Comparison of ENCODE assay signal across 29 cellular contexts in genomic region chr1:4309676-4310320, GRCh38.
DNase-seq lines count a peak whose midpoint lies in the region; FAIRE-seq and TF ChIP-seq lines count a peak whose summit lies in the region.
"Had no signal": no experiment of that assay in that cellular context is flagged by ENCODE, and none has a peak within 500 bp of the region (broad histone marks: within the 10 kb centered on the region; RNA-seq: fewer than 3 reads in every experiment).

No MANE protein-coding gene starts in this region.

- peak overlapping the region; percentile 60 for H2AK5ac ChIP-seq in neuronal stem cell (ENCODE audit: low read depth, low read length)

- WGBS in neuronal stem cell (ENCODE audit: extremely low coverage in 2 of 2, insufficient read length in 2 of 2, insufficient replicate concordance in 1 of 2), 2 donors = no CpG with 5 or more reads among the region's 9 CpGs
- 44 to 54% methylated on average over 2 to 5 of the region's 9 CpGs for WGBS in esophagus squamous epithelium, 2 donors
- 84% methylated on average over 8 of the region's 9 CpGs for WGBS in hepatocyte (ENCODE audit: low lambda C conversion rate, missing lambda C conversion rate)

- H3K18ac ChIP-seq in neuronal stem cell (ENCODE audit: low read length) = no peak overlapping the region

- H3K9ac ChIP-seq in BLaER1 (no peak overlapping the region), OCI-LY1 (ENCODE audit: low read length) (no peak overlapping the region; the same call in 1 of the 2 replicates), neuronal stem cell (ENCODE audit: low read depth, low read length, poor library complexity) (no peak overlapping the region)

- H3K4me3 ChIP-seq in BLaER1 (peak overlapping the region; percentile 11; the same call in 1 of the 2 replicates), OCI-LY1 (ENCODE audit: low read depth, low read length, poor library complexity, severe bottlenecking) (no peak overlapping the region), neuronal stem cell (ENCODE audit: low read length in 2 of 2) (peak overlapping the region in 1 of 2 donors; percentile 29), esophagus squamous epithelium (no peak overlapping the region), hepatocyte (no peak overlapping the region)
- H3K4me3 ChIP-seq: breast epithelium, left lung, right atrium auricular region had no signal

- no peak for FAIRE-seq in GM18507 (lab: Jason Lieb, UNC)
- FAIRE-seq: G401.6, H54, small intestine, urothelium cell line had no signal

- peaks cover 29% of the 10 kb centered on the region for H3K4me1 ChIP-seq in BLaER1
- H3K4me1 ChIP-seq in OCI-LY1 (ENCODE audit: insufficient read depth, low read length, severe bottlenecking) = peaks cover 40% of the 10 kb centered on the region
- no peaks in the 10 kb centered on the region for H3K4me1 ChIP-seq in neuronal stem cell (ENCODE audit: control insufficient read depth in 2 of 2, insufficient read depth in 1 of 2, low read depth in 1 of 2, low read length in 2 of 2)
- H3K4me1 ChIP-seq in esophagus squamous epithelium = no peaks in the 10 kb centered on the region
- H3K4me1 ChIP-seq in hepatocyte (ENCODE audit: insufficient read depth) = no peaks in the 10 kb centered on the region
- H3K4me1 ChIP-seq: BE2C, breast epithelium, left lung had no signal

- H3K79me2 ChIP-seq in OCI-LY1 (ENCODE audit: insufficient read depth, low read length) (no peaks in the 10 kb centered on the region), hepatocyte (no peaks in the 10 kb centered on the region)

- H2BK12ac ChIP-seq in neuronal stem cell (ENCODE audit: low read length) = no peak overlapping the region

- H3K79me1 ChIP-seq in neuronal stem cell (ENCODE audit: low read depth, low read length) = no peaks in the 10 kb centered on the region

- H3K9me2 ChIP-seq in OCI-LY1 (ENCODE audit: low read depth, low read length) (no peaks in the 10 kb centered on the region), hepatocyte (replicated peaks; ENCODE audit: insufficient read depth) (no peaks in the 10 kb centered on the region)

- H3K23ac ChIP-seq in neuronal stem cell (ENCODE audit: low read depth, low read length, poor library complexity) = no peak overlapping the region

- peak overlapping the region; percentile 60 for H3K14ac ChIP-seq in neuronal stem cell (ENCODE audit: low read length)

- H4K8ac ChIP-seq in neuronal stem cell (ENCODE audit: low read depth, low read length) = no peak overlapping the region

- H3K27ac ChIP-seq in BLaER1 (no peak overlapping the region), OCI-LY1 (ENCODE audit: low read depth, low read length, poor library complexity, severe bottlenecking) (peak overlapping the region; percentile 69), neuronal stem cell (replicated peaks; ENCODE audit: low read length) (no peak overlapping the region), esophagus squamous epithelium (no peak overlapping the region), hepatocyte (no peak overlapping the region)
- H3K27ac ChIP-seq: breast epithelium, epithelial cell of prostate, HL-60, left lung, right atrium auricular region had no signal

- H4K20me1 ChIP-seq in BLaER1 (no peaks in the 10 kb centered on the region), OCI-LY1 (ENCODE audit: insufficient read depth, low read length) (no peaks in the 10 kb centered on the region), hepatocyte (ENCODE audit: insufficient read depth, poor library complexity, severe bottlenecking) (no peaks in the 10 kb centered on the region)

- H3K9me3 ChIP-seq in BLaER1 = peaks cover 61% of the 10 kb centered on the region
- peaks cover 8% of the 10 kb centered on the region for H3K9me3 ChIP-seq in OCI-LY1 (ENCODE audit: low read length)
- peaks cover 2 to 11% of the 10 kb centered on the region in 2 donors for H3K9me3 ChIP-seq in neuronal stem cell (replicated peaks in 1 of 2; ENCODE audit: control insufficient read depth in 2 of 2, insufficient read depth in 1 of 2, low read depth in 1 of 2, low read length in 2 of 2)
- H3K9me3 ChIP-seq in esophagus squamous epithelium = peaks cover 0 to 13% (median 12%) of the 10 kb centered on the region in 3 donors
- no peaks in the 10 kb centered on the region for H3K9me3 ChIP-seq in hepatocyte (ENCODE audit: low read depth)
- H3K9me3 ChIP-seq: BE2C had no signal

- H4K91ac ChIP-seq in neuronal stem cell (ENCODE audit: low read depth, low read length, poor library complexity) = no peak overlapping the region

- TF ChIP-seq CTCF in OCI-LY1 (IDR thresholded peaks at IDR 0.05; ENCODE audit: low read length) (no peak), esophagus squamous epithelium (IDR thresholded peaks at IDR 0.05) (no peak), hepatocyte (IDR thresholded peaks at IDR 0.05; ENCODE audit: poor library complexity) (no peak)

- no peak overlapping the region for H2BK120ac ChIP-seq in neuronal stem cell (ENCODE audit: low read depth, low read length)

- no peaks in the 10 kb centered on the region for H3K36me3 ChIP-seq in BLaER1
- no peaks in the 10 kb centered on the region; the same call in 1 of the 2 replicates for H3K36me3 ChIP-seq in OCI-LY1 (ENCODE audit: insufficient read depth, low read length)
- no peaks in the 10 kb centered on the region for H3K36me3 ChIP-seq in neuronal stem cell (replicated peaks in 1 of 2; ENCODE audit: control insufficient read depth in 2 of 2, insufficient read depth in 2 of 2, low read length in 2 of 2)
- no peaks in the 10 kb centered on the region for H3K36me3 ChIP-seq in esophagus squamous epithelium
- no peaks in the 10 kb centered on the region for H3K36me3 ChIP-seq in hepatocyte (replicated peaks; ENCODE audit: insufficient read depth, low read depth)
- H3K36me3 ChIP-seq: BE2C, breast epithelium, left lung, right atrium auricular region had no signal

- H3K4ac ChIP-seq in neuronal stem cell (ENCODE audit: low read length) = no peak overlapping the region

- H3F3A ChIP-seq in OCI-LY1 (ENCODE audit: insufficient read depth, low read length) = no peaks in the 10 kb centered on the region

- peak overlapping the region; percentile 78 for H3K4me2 ChIP-seq in BLaER1
- H3K4me2 ChIP-seq in OCI-LY1 (ENCODE audit: low read length) = peak overlapping the region; percentile 23; the same call in 1 of the 2 replicates
- no peak overlapping the region for H3K4me2 ChIP-seq in neuronal stem cell (ENCODE audit: insufficient read depth, low read length, poor library complexity, severe bottlenecking)
- H3K4me2 ChIP-seq in hepatocyte = no peak overlapping the region

- peak; percentile 12 for DNase-seq in GM18507 (ENCODE audit: extremely low spot score, insufficient read length, low read depth)
- DNase-seq in neuronal stem cell (ENCODE audit: low spot score) = no peak
- no peak for DNase-seq in esophagus squamous epithelium (lab: John Stamatoyannopoulos, UW)
- DNase-seq in NCI-H1694 treated with DMSO at 0.1 percent for 48 hours (lab: John Stamatoyannopoulos, UW) = no peak
- no peak for DNase-seq in hepatocyte (ENCODE audit: low spot score)
- DNase-seq: ACHN; activated CD4-positive, alpha-beta T cell treated with anti-CD3 and anti-CD28 coated beads, Interleukin-2, amount 50 U/mL, for 48 hours; activated T-cell treated with anti-CD3 and anti-CD28 coated beads, Interleukin-2, amount 50 U/mL, for 72 hours; amniotic stem cell; BE2C; effector CD4-positive, alpha-beta T cell; KG1; left lung; mesenchymal stem cell; NCI-H1105; NCI-H187 treated with DMSO at 0.1 percent for 48 hours; Right ventricle myocardium superior; small intestine; stimulated activated naive CD4-positive, alpha-beta T cell treated with Interleukin-2 at 50 U/mL for 16 hours; T-helper 2 cell had no signal

- peak overlapping the region; percentile 28 for H2BK5ac ChIP-seq in neuronal stem cell (ENCODE audit: low read length)

- peak overlapping the region; percentile 51 for H2BK15ac ChIP-seq in neuronal stem cell (ENCODE audit: low read length)

- no peak overlapping the region for H2AFZ ChIP-seq in OCI-LY1 (ENCODE audit: low read length)
- H2AFZ ChIP-seq in neuronal stem cell (ENCODE audit: low read length) = no peak overlapping the region
- no peak overlapping the region for H2AFZ ChIP-seq in hepatocyte

- TF ChIP-seq POLR2A in esophagus squamous epithelium (IDR thresholded peaks at IDR 0.05) = no peak

- H3K27me3 ChIP-seq in BLaER1 = no peaks in the 10 kb centered on the region
- no peaks in the 10 kb centered on the region for H3K27me3 ChIP-seq in OCI-LY1 (ENCODE audit: insufficient read depth, low read length)
- no peaks in the 10 kb centered on the region for H3K27me3 ChIP-seq in neuronal stem cell (ENCODE audit: control insufficient read depth in 3 of 3, insufficient read depth in 3 of 3, low read depth in 1 of 3, low read length in 3 of 3)
- H3K27me3 ChIP-seq in esophagus squamous epithelium = peaks cover 0 to 6% (median 0%) of the 10 kb centered on the region in 4 donors
- H3K27me3 ChIP-seq in hepatocyte = no peaks in the 10 kb centered on the region
- H3K27me3 ChIP-seq: BE2C, breast epithelium, right atrium auricular region had no signal

- intact Hi-C loops in esophagus squamous epithelium (cut with DNase I) = no loop called here

Comparison
In these comparisons a context has a peak if more than half of its experiments do, and no peak if none do; other contexts are left out.
1. H3K4me2 ChIP-seq: peak in BLaER1 (single experiment) and OCI-LY1 (single experiment); none in neuronal stem cell (single experiment) and hepatocyte (single experiment).